In the genomic region with DNA sequence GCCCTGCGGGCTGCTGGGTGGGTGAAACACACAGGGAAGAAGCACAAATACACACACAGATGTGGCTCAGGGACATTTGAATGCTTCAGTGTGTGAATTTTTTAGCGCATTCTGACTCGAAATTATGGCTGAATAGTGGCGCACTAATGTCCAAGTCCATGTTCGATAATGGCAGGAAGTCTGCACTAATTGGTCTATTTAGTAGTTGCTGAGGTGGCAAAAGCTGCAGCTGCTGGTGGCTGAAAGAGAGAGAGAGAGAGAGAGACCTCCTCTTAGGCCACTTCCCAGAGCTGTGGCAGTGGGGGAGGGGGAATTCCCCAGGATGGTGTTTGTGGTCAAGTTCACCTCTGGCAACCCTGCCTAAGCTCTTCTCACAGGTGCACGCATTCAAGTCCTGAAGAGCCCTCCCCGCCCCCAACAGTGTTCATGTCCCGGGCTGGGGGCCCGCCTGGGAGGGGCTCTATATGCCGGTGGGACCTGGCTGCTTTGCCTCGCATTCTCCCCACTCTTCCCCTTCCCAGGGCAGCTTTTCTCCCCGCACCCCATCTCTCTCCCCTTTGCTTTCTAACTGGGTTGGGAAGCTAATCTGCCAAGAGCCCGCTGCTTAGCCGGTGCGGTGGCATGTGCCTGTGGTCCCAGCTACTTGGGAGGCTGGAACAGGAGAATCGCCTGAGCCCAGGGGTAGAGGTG, we compare ENCODE assay signal across 1 cellular context.
A peak's percentile ranks its signal among the peaks of the same experiment; 100 is the strongest.
TF ChIP-seq lines count a peak whose summit lies in the region.

No MANE protein-coding gene starts in this region.

TF ChIP-seq in H1, 55 proteins besides CTCF, POLR2A, EP300 and RAD21 (continued from another document):
- TF ChIP-seq, protein P1, sequence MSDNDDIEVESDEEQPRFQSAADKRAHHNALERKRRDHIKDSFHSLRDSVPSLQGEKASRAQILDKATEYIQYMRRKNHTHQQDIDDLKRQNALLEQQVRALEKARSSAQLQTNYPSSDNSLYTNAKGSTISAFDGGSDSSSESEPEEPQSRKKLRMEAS (IDR thresholded peaks at IDR 0.05), result no peak
- TF ChIP-seq YY1 (IDR thresholded peaks at IDR 0.05; ENCODE audit: low read depth, low read length), result no peak
- TF ChIP-seq SP2 (IDR thresholded peaks at IDR 0.05; ENCODE audit: low read length), result no peak
- TF ChIP-seq, protein P2, sequence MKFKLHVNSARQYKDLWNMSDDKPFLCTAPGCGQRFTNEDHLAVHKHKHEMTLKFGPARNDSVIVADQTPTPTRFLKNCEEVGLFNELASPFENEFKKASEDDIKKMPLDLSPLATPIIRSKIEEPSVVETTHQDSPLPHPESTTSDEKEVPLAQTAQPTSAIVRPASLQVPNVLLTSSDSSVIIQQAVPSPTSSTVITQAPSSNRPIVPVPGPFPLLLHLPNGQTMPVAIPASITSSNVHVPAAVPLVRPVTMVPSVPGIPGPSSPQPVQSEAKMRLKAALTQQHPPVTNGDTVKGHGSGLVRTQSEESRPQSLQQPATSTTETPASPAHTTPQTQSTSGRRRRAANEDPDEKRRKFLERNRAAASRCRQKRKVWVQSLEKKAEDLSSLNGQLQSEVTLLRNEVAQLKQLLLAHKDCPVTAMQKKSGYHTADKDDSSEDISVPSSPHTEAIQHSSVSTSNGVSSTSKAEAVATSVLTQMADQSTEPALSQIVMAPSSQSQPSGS (IDR thresholded peaks at IDR 0.05; ENCODE audit: low read length), result no peak
- TF ChIP-seq MAFK (IDR thresholded peaks at IDR 0.05; ENCODE audit: low read depth, low read length), result 0 out of 2 replicates have a peak, but pooled peaks have one; percentile 28
- no peak for TF ChIP-seq GTF2F1 (IDR thresholded peaks at IDR 0.05; ENCODE audit: borderline replicate concordance, low read depth, low read length)
- no peak for TF ChIP-seq CHD2 (IDR thresholded peaks at IDR 0.05; ENCODE audit: low read length)
- TF ChIP-seq CBX8 (IDR thresholded peaks at IDR 0.05; ENCODE audit: borderline replicate concordance, low read depth, low read length), result 0 out of 2 replicates have a peak, but pooled peaks have one; percentile 23
- TF ChIP-seq TAF1 (IDR thresholded peaks at IDR 0.05; ENCODE audit: low read depth, low read length), result no peak
- TF ChIP-seq EGR1 (IDR thresholded peaks at IDR 0.05; ENCODE audit: borderline replicate concordance, low read depth, low read length), result 0 out of 2 replicates have a peak, but pooled peaks have one; percentile 5
- no peak for TF ChIP-seq TBP (IDR thresholded peaks at IDR 0.05; ENCODE audit: low read depth, low read length)
- TF ChIP-seq SRF (IDR thresholded peaks at IDR 0.05; ENCODE audit: low read depth, low read length), result no peak
- TF ChIP-seq SIN3A (conservative IDR thresholded peaks at IDR 0.05 in 1 of 2, IDR thresholded peaks at IDR 0.05 in 1 of 2; ENCODE audit: low read depth in 1 of 2, low read length in 2 of 2), result no peak
- no peak for TF ChIP-seq RFX5 (IDR thresholded peaks at IDR 0.05; ENCODE audit: borderline replicate concordance, low read depth, low read length)
- TF ChIP-seq JUND (IDR thresholded peaks at IDR 0.05; ENCODE audit: low read length), result no peak
- peak; percentile 34 for TF ChIP-seq EZH2 (IDR thresholded peaks at IDR 0.05; ENCODE audit: low read depth, low read length, severe bottlenecking)
- no peak for TF ChIP-seq ZNF274 (IDR thresholded peaks at IDR 0.05; ENCODE audit: borderline replicate concordance, extremely low read depth, low read length)
- no peak for TF ChIP-seq SP4 (IDR thresholded peaks at IDR 0.05; ENCODE audit: low read length)
- TF ChIP-seq TEAD4 (IDR thresholded peaks at IDR 0.05; ENCODE audit: low read depth, low read length), result no peak; the same call in 1 of the 2 replicates
- 0 out of 2 replicates have a peak, but pooled peaks have one; percentile 35 for TF ChIP-seq TCF12 (IDR thresholded peaks at IDR 0.05; ENCODE audit: low read depth, low read length)
- TF ChIP-seq CREB1 (IDR thresholded peaks at IDR 0.05), result no peak
- no peak for TF ChIP-seq SIX5 (IDR thresholded peaks at IDR 0.05; ENCODE audit: low read depth, low read length)
- no peak for TF ChIP-seq GABPA (IDR thresholded peaks at IDR 0.05; ENCODE audit: borderline replicate concordance, insufficient read depth, low read length)
- peak; percentile 57 for TF ChIP-seq RNF2 (IDR thresholded peaks at IDR 0.05; ENCODE audit: borderline replicate concordance, low read depth, low read length, missing control alignments, poor library complexity, severe bottlenecking)
- TF ChIP-seq, protein P3, sequence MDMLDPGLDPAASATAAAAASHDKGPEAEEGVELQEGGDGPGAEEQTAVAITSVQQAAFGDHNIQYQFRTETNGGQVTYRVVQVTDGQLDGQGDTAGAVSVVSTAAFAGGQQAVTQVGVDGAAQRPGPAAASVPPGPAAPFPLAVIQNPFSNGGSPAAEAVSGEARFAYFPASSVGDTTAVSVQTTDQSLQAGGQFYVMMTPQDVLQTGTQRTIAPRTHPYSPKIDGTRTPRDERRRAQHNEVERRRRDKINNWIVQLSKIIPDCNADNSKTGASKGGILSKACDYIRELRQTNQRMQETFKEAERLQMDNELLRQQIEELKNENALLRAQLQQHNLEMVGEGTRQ (IDR thresholded peaks at IDR 0.05; ENCODE audit: low read length), result no peak
- TF ChIP-seq JUN (IDR thresholded peaks at IDR 0.05; ENCODE audit: low read depth, low read length), result no peak
- TF ChIP-seq NRF1 (IDR thresholded peaks at IDR 0.05; ENCODE audit: low read depth, low read length), result no peak
- no peak for TF ChIP-seq ASH2L (IDR thresholded peaks at IDR 0.05; ENCODE audit: low read length)
- TF ChIP-seq, protein P4, sequence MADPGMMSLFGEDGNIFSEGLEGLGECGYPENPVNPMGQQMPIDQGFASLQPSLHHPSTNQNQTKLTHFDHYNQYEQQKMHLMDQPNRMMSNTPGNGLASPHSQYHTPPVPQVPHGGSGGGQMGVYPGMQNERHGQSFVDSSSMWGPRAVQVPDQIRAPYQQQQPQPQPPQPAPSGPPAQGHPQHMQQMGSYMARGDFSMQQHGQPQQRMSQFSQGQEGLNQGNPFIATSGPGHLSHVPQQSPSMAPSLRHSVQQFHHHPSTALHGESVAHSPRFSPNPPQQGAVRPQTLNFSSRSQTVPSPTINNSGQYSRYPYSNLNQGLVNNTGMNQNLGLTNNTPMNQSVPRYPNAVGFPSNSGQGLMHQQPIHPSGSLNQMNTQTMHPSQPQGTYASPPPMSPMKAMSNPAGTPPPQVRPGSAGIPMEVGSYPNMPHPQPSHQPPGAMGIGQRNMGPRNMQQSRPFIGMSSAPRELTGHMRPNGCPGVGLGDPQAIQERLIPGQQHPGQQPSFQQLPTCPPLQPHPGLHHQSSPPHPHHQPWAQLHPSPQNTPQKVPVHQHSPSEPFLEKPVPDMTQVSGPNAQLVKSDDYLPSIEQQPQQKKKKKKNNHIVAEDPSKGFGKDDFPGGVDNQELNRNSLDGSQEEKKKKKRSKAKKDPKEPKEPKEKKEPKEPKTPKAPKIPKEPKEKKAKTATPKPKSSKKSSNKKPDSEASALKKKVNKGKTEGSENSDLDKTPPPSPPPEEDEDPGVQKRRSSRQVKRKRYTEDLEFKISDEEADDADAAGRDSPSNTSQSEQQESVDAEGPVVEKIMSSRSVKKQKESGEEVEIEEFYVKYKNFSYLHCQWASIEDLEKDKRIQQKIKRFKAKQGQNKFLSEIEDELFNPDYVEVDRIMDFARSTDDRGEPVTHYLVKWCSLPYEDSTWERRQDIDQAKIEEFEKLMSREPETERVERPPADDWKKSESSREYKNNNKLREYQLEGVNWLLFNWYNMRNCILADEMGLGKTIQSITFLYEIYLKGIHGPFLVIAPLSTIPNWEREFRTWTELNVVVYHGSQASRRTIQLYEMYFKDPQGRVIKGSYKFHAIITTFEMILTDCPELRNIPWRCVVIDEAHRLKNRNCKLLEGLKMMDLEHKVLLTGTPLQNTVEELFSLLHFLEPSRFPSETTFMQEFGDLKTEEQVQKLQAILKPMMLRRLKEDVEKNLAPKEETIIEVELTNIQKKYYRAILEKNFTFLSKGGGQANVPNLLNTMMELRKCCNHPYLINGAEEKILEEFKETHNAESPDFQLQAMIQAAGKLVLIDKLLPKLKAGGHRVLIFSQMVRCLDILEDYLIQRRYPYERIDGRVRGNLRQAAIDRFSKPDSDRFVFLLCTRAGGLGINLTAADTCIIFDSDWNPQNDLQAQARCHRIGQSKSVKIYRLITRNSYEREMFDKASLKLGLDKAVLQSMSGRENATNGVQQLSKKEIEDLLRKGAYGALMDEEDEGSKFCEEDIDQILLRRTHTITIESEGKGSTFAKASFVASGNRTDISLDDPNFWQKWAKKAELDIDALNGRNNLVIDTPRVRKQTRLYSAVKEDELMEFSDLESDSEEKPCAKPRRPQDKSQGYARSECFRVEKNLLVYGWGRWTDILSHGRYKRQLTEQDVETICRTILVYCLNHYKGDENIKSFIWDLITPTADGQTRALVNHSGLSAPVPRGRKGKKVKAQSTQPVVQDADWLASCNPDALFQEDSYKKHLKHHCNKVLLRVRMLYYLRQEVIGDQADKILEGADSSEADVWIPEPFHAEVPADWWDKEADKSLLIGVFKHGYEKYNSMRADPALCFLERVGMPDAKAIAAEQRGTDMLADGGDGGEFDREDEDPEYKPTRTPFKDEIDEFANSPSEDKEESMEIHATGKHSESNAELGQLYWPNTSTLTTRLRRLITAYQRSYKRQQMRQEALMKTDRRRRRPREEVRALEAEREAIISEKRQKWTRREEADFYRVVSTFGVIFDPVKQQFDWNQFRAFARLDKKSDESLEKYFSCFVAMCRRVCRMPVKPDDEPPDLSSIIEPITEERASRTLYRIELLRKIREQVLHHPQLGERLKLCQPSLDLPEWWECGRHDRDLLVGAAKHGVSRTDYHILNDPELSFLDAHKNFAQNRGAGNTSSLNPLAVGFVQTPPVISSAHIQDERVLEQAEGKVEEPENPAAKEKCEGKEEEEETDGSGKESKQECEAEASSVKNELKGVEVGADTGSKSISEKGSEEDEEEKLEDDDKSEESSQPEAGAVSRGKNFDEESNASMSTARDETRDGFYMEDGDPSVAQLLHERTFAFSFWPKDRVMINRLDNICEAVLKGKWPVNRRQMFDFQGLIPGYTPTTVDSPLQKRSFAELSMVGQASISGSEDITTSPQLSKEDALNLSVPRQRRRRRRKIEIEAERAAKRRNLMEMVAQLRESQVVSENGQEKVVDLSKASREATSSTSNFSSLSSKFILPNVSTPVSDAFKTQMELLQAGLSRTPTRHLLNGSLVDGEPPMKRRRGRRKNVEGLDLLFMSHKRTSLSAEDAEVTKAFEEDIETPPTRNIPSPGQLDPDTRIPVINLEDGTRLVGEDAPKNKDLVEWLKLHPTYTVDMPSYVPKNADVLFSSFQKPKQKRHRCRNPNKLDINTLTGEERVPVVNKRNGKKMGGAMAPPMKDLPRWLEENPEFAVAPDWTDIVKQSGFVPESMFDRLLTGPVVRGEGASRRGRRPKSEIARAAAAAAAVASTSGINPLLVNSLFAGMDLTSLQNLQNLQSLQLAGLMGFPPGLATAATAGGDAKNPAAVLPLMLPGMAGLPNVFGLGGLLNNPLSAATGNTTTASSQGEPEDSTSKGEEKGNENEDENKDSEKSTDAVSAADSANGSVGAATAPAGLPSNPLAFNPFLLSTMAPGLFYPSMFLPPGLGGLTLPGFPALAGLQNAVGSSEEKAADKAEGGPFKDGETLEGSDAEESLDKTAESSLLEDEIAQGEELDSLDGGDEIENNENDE (IDR thresholded peaks at IDR 0.05; ENCODE audit: insufficient replicate concordance, low read length), result no peak
- TF ChIP-seq RBBP5 (IDR thresholded peaks at IDR 0.05; ENCODE audit: borderline replicate concordance, low read depth, low read length), result no peak
- no peak for TF ChIP-seq SP1 (IDR thresholded peaks at IDR 0.05; ENCODE audit: low read depth, low read length)
- TF ChIP-seq FOSL1 (IDR thresholded peaks at IDR 0.05; ENCODE audit: insufficient read depth, low read depth, low read length), result no peak
- TF ChIP-seq POU5F1 (IDR thresholded peaks at IDR 0.05; ENCODE audit: low read depth, low read length), result no peak
- no peak for TF ChIP-seq BRCA1 (IDR thresholded peaks at IDR 0.05; ENCODE audit: low read depth, low read length)
- TF ChIP-seq SUZ12 (IDR thresholded peaks at IDR 0.05; ENCODE audit: low read length), result peak; percentile 38
- TF ChIP-seq SIRT6 (IDR thresholded peaks at IDR 0.05; ENCODE audit: low read length), result no peak
- TF ChIP-seq, protein P5, sequence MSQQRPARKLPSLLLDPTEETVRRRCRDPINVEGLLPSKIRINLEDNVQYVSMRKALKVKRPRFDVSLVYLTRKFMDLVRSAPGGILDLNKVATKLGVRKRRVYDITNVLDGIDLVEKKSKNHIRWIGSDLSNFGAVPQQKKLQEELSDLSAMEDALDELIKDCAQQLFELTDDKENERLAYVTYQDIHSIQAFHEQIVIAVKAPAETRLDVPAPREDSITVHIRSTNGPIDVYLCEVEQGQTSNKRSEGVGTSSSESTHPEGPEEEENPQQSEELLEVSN (IDR thresholded peaks at IDR 0.05), result no peak
- no peak for TF ChIP-seq CBX5 (IDR thresholded peaks at IDR 0.05; ENCODE audit: low read depth, low read length)
- no peak for TF ChIP-seq BACH1 (IDR thresholded peaks at IDR 0.05; ENCODE audit: low read length)
- no peak for TF ChIP-seq POLR2AphosphoS5 (IDR thresholded peaks at IDR 0.05; ENCODE audit: low read depth, low read length)
- TF ChIP-seq, protein P6, sequence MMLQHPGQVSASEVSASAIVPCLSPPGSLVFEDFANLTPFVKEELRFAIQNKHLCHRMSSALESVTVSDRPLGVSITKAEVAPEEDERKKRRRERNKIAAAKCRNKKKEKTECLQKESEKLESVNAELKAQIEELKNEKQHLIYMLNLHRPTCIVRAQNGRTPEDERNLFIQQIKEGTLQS (IDR thresholded peaks at IDR 0.05; ENCODE audit: insufficient read depth, low read depth, low read length), result no peak
- no peak for TF ChIP-seq CHD1 (IDR thresholded peaks at IDR 0.05; ENCODE audit: low read depth, low read length)
- TF ChIP-seq BCL11A (IDR thresholded peaks at IDR 0.05; ENCODE audit: low read depth in 2 of 2, low read length in 2 of 2), result no peak
- no peak for TF ChIP-seq KDM4A (IDR thresholded peaks at IDR 0.05; ENCODE audit: low read depth, low read length, severe bottlenecking)
- TF ChIP-seq NANOG (IDR thresholded peaks at IDR 0.05; ENCODE audit: insufficient read depth, low read depth, low read length, poor library complexity, severe bottlenecking), result no peak
- TF ChIP-seq RXRA (IDR thresholded peaks at IDR 0.05; ENCODE audit: insufficient read depth, low read depth, low read length), result no peak
- TF ChIP-seq KDM5A (IDR thresholded peaks at IDR 0.05; ENCODE audit: low read length), result no peak
- TF ChIP-seq KDM1A (IDR thresholded peaks at IDR 0.05; ENCODE audit: borderline replicate concordance, low read length), result no peak
- no peak for TF ChIP-seq SAP30 (IDR thresholded peaks at IDR 0.05; ENCODE audit: insufficient read depth, insufficient replicate concordance, low read length)
- TF ChIP-seq HDAC2 (IDR thresholded peaks at IDR 0.05; ENCODE audit: borderline replicate concordance in 1 of 2, low read depth in 2 of 2, low read length in 2 of 2), result no peak
- TF ChIP-seq PHF8 (conservative IDR thresholded peaks at IDR 0.05; ENCODE audit: low read depth, low read length), result no peak
- TF ChIP-seq CTBP2 (IDR thresholded peaks at IDR 0.05; ENCODE audit: borderline replicate concordance, insufficient read depth, insufficient read length, low read length), result no peak
